Comparison of ENCODE assay signal across 1 cellular context in the genomic region with DNA sequence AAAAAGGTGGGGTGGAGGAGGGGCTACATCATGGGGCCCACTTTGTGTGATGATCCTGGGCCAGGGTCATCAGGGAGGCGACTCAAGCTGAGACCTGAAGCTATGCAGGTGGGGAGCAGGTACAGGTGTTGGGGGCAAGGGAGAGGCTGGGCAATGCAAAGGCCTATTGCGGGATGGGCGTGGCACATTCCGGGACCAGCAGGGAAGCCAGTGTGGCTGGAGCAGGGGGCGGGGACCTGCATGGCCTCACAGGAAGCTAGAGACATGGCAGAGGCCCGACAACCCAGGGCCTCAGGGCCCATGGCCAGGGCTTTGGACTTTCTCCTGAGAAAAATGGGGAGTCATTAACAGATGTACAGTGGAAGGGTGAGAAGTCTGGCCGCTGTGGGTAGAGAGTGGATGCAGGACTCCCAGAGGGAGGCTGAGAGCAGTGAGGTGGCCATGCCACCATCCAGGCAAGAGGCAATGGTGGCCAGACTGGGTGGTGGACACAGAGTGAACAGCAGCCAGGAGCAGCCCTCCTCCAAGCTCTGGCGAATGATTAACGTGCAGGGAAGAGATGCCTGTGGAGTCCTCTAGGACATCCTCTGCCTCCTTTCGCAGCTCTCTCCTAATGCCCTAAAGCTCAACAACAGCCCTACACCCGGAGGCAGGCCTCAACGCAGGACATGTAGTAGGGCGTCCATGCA.
TF ChIP-seq lines count a peak whose summit lies in the region.

No MANE protein-coding gene starts in this region.

TF ChIP-seq in K562, 482 proteins besides CTCF, POLR2A, EP300 and RAD21 (continued from another document):
- TF ChIP-seq, protein P1, sequence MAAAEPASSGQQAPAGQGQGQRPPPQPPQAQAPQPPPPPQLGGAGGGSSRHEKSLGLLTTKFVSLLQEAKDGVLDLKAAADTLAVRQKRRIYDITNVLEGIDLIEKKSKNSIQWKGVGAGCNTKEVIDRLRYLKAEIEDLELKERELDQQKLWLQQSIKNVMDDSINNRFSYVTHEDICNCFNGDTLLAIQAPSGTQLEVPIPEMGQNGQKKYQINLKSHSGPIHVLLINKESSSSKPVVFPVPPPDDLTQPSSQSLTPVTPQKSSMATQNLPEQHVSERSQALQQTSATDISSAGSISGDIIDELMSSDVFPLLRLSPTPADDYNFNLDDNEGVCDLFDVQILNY (CRISPR knock-in tag; IDR thresholded peaks at IDR 0.05), result no peak
- no peak for TF ChIP-seq CEBPB (tag; IDR thresholded peaks at IDR 0.05)
- no peak for TF ChIP-seq ZNF444 (CRISPR knock-in tag; IDR thresholded peaks at IDR 0.05)
- no peak for TF ChIP-seq ZNF146 (CRISPR knock-in tag; IDR thresholded peaks at IDR 0.05; ENCODE audit: unreplicated experiment)
- TF ChIP-seq RFX5 (IDR thresholded peaks at IDR 0.05; ENCODE audit: low read depth, low read length), result no peak
- TF ChIP-seq, protein P2, sequence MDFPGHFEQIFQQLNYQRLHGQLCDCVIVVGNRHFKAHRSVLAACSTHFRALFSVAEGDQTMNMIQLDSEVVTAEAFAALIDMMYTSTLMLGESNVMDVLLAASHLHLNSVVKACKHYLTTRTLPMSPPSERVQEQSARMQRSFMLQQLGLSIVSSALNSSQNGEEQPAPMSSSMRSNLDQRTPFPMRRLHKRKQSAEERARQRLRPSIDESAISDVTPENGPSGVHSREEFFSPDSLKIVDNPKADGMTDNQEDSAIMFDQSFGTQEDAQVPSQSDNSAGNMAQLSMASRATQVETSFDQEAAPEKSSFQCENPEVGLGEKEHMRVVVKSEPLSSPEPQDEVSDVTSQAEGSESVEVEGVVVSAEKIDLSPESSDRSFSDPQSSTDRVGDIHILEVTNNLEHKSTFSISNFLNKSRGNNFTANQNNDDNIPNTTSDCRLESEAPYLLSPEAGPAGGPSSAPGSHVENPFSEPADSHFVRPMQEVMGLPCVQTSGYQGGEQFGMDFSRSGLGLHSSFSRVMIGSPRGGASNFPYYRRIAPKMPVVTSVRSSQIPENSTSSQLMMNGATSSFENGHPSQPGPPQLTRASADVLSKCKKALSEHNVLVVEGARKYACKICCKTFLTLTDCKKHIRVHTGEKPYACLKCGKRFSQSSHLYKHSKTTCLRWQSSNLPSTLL (IDR thresholded peaks at IDR 0.05), result no peak
- TF ChIP-seq ZNF668 (CRISPR knock-in tag; IDR thresholded peaks at IDR 0.05), result no peak
- TF ChIP-seq DPF2 (IDR thresholded peaks at IDR 0.05), result no peak
